ENCODE assay signal across 8 cellular contexts in genomic region chr4:47704693-47705325, GRCh38.
DNase-seq lines count a peak whose midpoint lies in the region; ATAC-seq and TF ChIP-seq lines count a peak whose summit lies in the region.

No MANE protein-coding gene starts in this region.

- peak; percentile 62 for ATAC-seq in GM18867 (IDR thresholded peaks at IDR 0.05; ENCODE audit: unreplicated experiment)
- ATAC-seq in HG03457 (IDR thresholded peaks at IDR 0.05; ENCODE audit: unreplicated experiment): no peak
- ATAC-seq in GM18858 (IDR thresholded peaks at IDR 0.05; ENCODE audit: unreplicated experiment): no peak

- peak; percentile 97 for TF ChIP-seq CTCF in LNCaP clone FGC (IDR thresholded peaks at IDR 0.05; ENCODE audit: control insufficient read depth, extremely low read depth, insufficient read depth)

- intact Hi-C loops in head of caudate nucleus (cut with DNase I): no loop called here

- no peak overlapping the region for H3K4me3 ChIP-seq in LNCaP clone FGC (ENCODE audit: low read depth, low read length)

- peak; percentile 57 for DNase-seq in Ammon's horn (ENCODE audit: low spot score)
- DNase-seq in LNCaP clone FGC (ENCODE audit: low read depth): no peak
- DNase-seq in SK-N-DZ (ENCODE audit: low spot score): peak; percentile 76
- peak in 41 of 42 donors; percentile 4 to 69 (median 36) for DNase-seq in head of caudate nucleus
- peak; percentile 28 for DNase-seq in retina
